Comparison of ENCODE assay signal across 16 cellular contexts in the genomic region with DNA sequence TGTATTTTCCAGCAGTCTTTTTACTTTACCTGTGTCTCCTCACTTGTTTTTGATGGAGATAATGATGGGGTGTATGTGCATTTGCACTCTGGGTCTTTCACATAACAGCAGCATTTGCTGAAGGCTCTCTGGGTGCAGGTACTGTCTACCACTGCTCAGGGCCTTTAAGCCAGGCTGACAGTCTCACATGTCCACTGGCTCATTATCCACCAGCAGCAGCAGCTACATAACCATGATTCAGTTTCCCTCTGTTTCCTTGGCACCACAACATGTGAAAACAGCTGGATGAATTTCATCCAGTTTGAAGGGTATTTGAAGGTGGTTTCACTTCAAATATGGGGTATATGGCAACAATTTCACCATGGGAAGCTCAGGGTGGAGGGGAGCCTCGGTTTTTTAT. TPM values are rescaled to one million over a fixed set of nuclear protein-coding genes. Genes with fewer than 3 reads are reported as not detected.
DNase-seq lines count a peak whose midpoint lies in the region; ATAC-seq and TF ChIP-seq lines count a peak whose summit lies in the region.
"Had no signal": no experiment of that assay in that cellular context is flagged by ENCODE, and none has a peak within 500 bp of the region (broad histone marks: within the 10 kb centered on the region; RNA-seq: fewer than 3 reads in every experiment).

No MANE protein-coding gene starts in this region.

- H2AFZ ChIP-seq in PC-9 = no peak overlapping the region

- no peaks in the 10 kb centered on the region for H3K9me2 ChIP-seq in PC-9 (ENCODE audit: insufficient read depth)

- no peak overlapping the region for H3K27ac Mint-ChIP-seq in activated naive CD4-positive, alpha-beta T cell treated with anti-CD3 and anti-CD28 coated beads for 36 hours
- H3K27ac Mint-ChIP-seq: activated naive CD8-positive, alpha-beta T cell treated with anti-CD3 and anti-CD28 coated beads, Interleukin-2, amount 10 ng/mL, durations not matched to agents 7 days and 5 days; CD4-positive, CD25-positive, alpha-beta regulatory T cell had no signal

- H3K9me3 Mint-ChIP-seq in activated naive CD4-positive, alpha-beta T cell treated with anti-CD3 and anti-CD28 coated beads for 36 hours = peaks cover 6% of the 10 kb centered on the region

- peak; percentile 25 for ATAC-seq in omental fat pad (ENCODE audit: low FRiP score)
- ATAC-seq: HCT116 had no signal

- no peaks in the 10 kb centered on the region for H3K79me2 ChIP-seq in PC-9 (ENCODE audit: low read depth)

- no peaks in the 10 kb centered on the region for H4K20me1 ChIP-seq in PC-9 (ENCODE audit: insufficient read depth)

- CTCF ChIA-PET in PC-9 (lab: Charles Lee) = interaction anchor here (0.7 kb wide), 1 partner anchor 510 kb away, joined by 4 read pairs; no protein-coding TSS in a partner anchor
- CTCF ChIA-PET in activated naive CD4-positive, alpha-beta T cell treated with anti-CD3 and anti-CD28 coated beads for 36 hours (lab: Charles Lee) = no interaction called here

- H3K36me3 Mint-ChIP-seq in activated naive CD4-positive, alpha-beta T cell treated with anti-CD3 and anti-CD28 coated beads for 36 hours (ENCODE audit: low read depth) = no peaks in the 10 kb centered on the region
- H3K36me3 Mint-ChIP-seq: activated naive CD8-positive, alpha-beta T cell treated with anti-CD3 and anti-CD28 coated beads, Interleukin-2, amount 10 ng/mL, durations not matched to agents 7 days and 5 days; CD4-positive, CD25-positive, alpha-beta regulatory T cell had no signal

- 0 out of 2 replicates have a peak, but pooled peaks cover 3% of the 10 kb centered on the region for H3K9me3 ChIP-seq in PC-9 (ENCODE audit: insufficient read depth, low read depth)

- peaks cover 25% of the 10 kb centered on the region for H3K4me1 ChIP-seq in PC-9 (replicated peaks; ENCODE audit: insufficient read depth)

- DNase-seq in Daoy (ENCODE audit: low read depth) (peak; percentile 77), PC-9 (no peak), epithelial cell of esophagus (ENCODE audit: low read depth) (peak; percentile 39), omental fat pad (ENCODE audit: low spot score) (no peak), cortex of kidney (lab: John Stamatoyannopoulos, UW) (no peak)
- DNase-seq in activated CD8-positive, alpha-beta memory T cell treated with anti-CD3 and anti-CD28 coated beads for 24 hours = no peak
- no peak for DNase-seq in activated naive CD4-positive, alpha-beta T cell treated with anti-CD3 and anti-CD28 coated beads for 36 hours
- DNase-seq in stimulated activated naive CD4-positive, alpha-beta T cell treated with Interleukin-2 at 50 U/mL for 16 hours (lab: John Stamatoyannopoulos, UW) = no peak
- DNase-seq: activated naive CD8-positive, alpha-beta T cell treated with anti-CD3 and anti-CD28 coated beads, Interleukin-2, amount 10 ng/mL, durations not matched to agents 7 days and 5 days; CD4-positive, CD25-positive, alpha-beta regulatory T cell; left cardiac atrium; MM.1S; naive B cell; right cardiac atrium; stimulated activated naive CD4-positive, alpha-beta T cell had no signal

- peak overlapping the region; percentile 68 for H3K4me2 ChIP-seq in PC-9

- intact Hi-C loops in PC-9 (cut with micrococcal nuclease; ENCODE audit: unreplicated experiment) = no loop called here
- intact Hi-C loops in activated naive CD4-positive, alpha-beta T cell treated with anti-CD3 and anti-CD28 coated beads for 36 hours (cut with micrococcal nuclease) = no loop called here

- BruUV-seq in PC-9 (replicated peaks; lab: Mats Ljungman, UMichigan) = no TSS peak

- no peak overlapping the region; the same call in 1 of the 2 replicates for H3K4me3 ChIP-seq in PC-9
- no peak overlapping the region for H3K4me3 ChIP-seq in epithelial cell of esophagus (ENCODE audit: low read length)

- POLR2A ChIA-PET in PC-9 (lab: Charles Lee; ENCODE audit: unreplicated experiment) = no interaction called here

- H3K36me3 ChIP-seq in PC-9 (ENCODE audit: low read depth) = no peaks in the 10 kb centered on the region

- H3K4me1 Mint-ChIP-seq in activated naive CD4-positive, alpha-beta T cell treated with anti-CD3 and anti-CD28 coated beads for 36 hours (ENCODE audit: low read depth) = no peaks in the 10 kb centered on the region
- H3K4me1 Mint-ChIP-seq: activated naive CD8-positive, alpha-beta T cell treated with anti-CD3 and anti-CD28 coated beads, Interleukin-2, amount 10 ng/mL, durations not matched to agents 7 days and 5 days; CD4-positive, CD25-positive, alpha-beta regulatory T cell had no signal

- H3F3A ChIP-seq in PC-9 (ENCODE audit: insufficient read depth, low read depth) = peaks cover 27% of the 10 kb centered on the region; the same call in 1 of the 2 replicates

- H3K4me3 Mint-ChIP-seq in activated naive CD4-positive, alpha-beta T cell treated with anti-CD3 and anti-CD28 coated beads for 36 hours = no peak overlapping the region
- H3K4me3 Mint-ChIP-seq: activated naive CD8-positive, alpha-beta T cell treated with anti-CD3 and anti-CD28 coated beads, Interleukin-2, amount 10 ng/mL, durations not matched to agents 7 days and 5 days; CD4-positive, CD25-positive, alpha-beta regulatory T cell; naive B cell had no signal

- H3K27ac ChIP-seq in PC-9 = peak overlapping the region; percentile 67; the same call in 1 of the 2 replicates

- H3K27me3 ChIP-seq in PC-9 (ENCODE audit: insufficient read depth, low read depth) = no peaks in the 10 kb centered on the region

- peaks cover 10% of the 10 kb centered on the region for H3K27me3 Mint-ChIP-seq in activated naive CD4-positive, alpha-beta T cell treated with anti-CD3 and anti-CD28 coated beads for 36 hours (ENCODE audit: low read depth)
- H3K27me3 Mint-ChIP-seq: CD4-positive, CD25-positive, alpha-beta regulatory T cell had no signal

- TF ChIP-seq CTCF in PC-9 (conservative IDR thresholded peaks at IDR 0.05) (no peak), epithelial cell of esophagus (IDR thresholded peaks at IDR 0.05; ENCODE audit: insufficient read depth, low read depth, low read length, missing control alignments) (no peak), omental fat pad (IDR thresholded peaks at IDR 0.05) (no peak)

RNA-seq across cellular contexts. Expression of a gene that starts 41.2 kb away (rescaled TPM):
- 13.2 and 17.4 TPM in 2 replicates for total RNA-seq in Daoy (2014; rRNA removed; shearing (Covaris generic))
- total RNA-seq in PC-9 (2021) = 16.0 and 19.0 TPM in 2 replicates
- 10 to 100 TPM in 3 of 4 donors, 1 to 10 TPM in 1; 8.8 to 30.4 (median 14.1) TPM for total RNA-seq in omental fat pad
- total RNA-seq in activated naive CD4-positive, alpha-beta T cell treated with anti-CD3 and anti-CD28 coated beads for 36 hours = under 1 TPM; 0.10 to 0.14 TPM
- total RNA-seq: activated naive CD8-positive, alpha-beta T cell treated with anti-CD3 and anti-CD28 coated beads, Interleukin-2, amount 10 ng/mL, durations not matched to agents 7 days and 5 days; CD4-positive, CD25-positive, alpha-beta regulatory T cell had no signal

Comparison
In these comparisons a context has a peak if more than half of its experiments do, and no peak if none do; other contexts are left out.
1. DNase-seq: peak in Daoy (single experiment) and epithelial cell of esophagus (single experiment); none in PC-9 (0 of 2), omental fat pad (single experiment), cortex of kidney (single experiment), activated CD8-positive, alpha-beta memory T cell treated with anti-CD3 and anti-CD28 coated beads for 24 hours (single experiment), activated naive CD4-positive, alpha-beta T cell treated with anti-CD3 and anti-CD28 coated beads for 36 hours (single experiment) and stimulated activated naive CD4-positive, alpha-beta T cell treated with Interleukin-2 at 50 U/mL for 16 hours (single experiment).
2. RNA of a gene that starts 41.2 kb away (total RNA-seq): 16.0 to 19.0 TPM in PC-9, 8.8 to 30.4 TPM in omental fat pad and 13.2 to 17.4 TPM in Daoy; 0.10 to 0.14 TPM in activated naive CD4-positive, alpha-beta T cell treated with anti-CD3 and anti-CD28 coated beads for 36 hours; every median in the first group is over 4 times any median in the second.